ENCODE assay signal across 14 cellular contexts in the genomic region with DNA sequence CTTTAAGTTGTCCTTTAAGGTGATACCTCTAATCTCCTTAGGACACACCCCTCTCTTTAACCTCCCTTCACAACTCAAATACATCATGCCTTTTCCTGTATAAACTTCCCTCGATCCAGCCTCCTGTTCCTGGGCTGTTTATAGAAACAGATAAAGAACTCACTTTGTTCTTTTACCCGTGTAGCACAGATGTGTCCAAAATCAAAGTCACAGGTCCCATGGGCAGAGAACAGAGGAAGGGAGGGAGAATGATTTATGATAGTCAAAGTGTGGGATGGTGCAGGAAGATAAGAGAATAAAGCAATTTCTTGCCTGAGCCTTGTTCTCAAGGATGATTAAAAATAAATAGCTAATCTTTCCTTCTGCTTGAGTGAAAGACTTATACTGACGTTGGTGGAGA. TPM values are rescaled to one million over a fixed set of nuclear protein-coding genes. Genes with fewer than 3 reads are reported as not detected.
"Had no signal": no experiment of that assay in that cellular context is flagged by ENCODE, and none has a peak within 500 bp of the region (broad histone marks: within the 10 kb centered on the region; RNA-seq: fewer than 3 reads in every experiment).

No MANE protein-coding gene starts in this region.

- H3K27me3 ChIP-seq: suprapubic skin, upper lobe of left lung had no signal

- H3K4me3 Mint-ChIP-seq: activated naive CD4-positive, alpha-beta T cell treated with anti-CD3 and anti-CD28 coated beads for 36 hours; immature natural killer cell; memory B cell had no signal

- H3K9me3 Mint-ChIP-seq: activated naive CD4-positive, alpha-beta T cell treated with anti-CD3 and anti-CD28 coated beads for 36 hours; immature natural killer cell; memory B cell had no signal

- ATAC-seq: stimulated activated naive CD8-positive, alpha-beta T cell treated with anti-CD3 and anti-CD28 coated beads, Interleukin-15, Interleukin-2, amounts not matched to agents 100 U/mL and 50 U/mL, for 24 hours had no signal

- H3K9me3 ChIP-seq: suprapubic skin, upper lobe of left lung had no signal

- DNase-seq: activated CD4-positive, alpha-beta T cell treated with anti-CD3 and anti-CD28 coated beads for 4 hours; activated naive CD4-positive, alpha-beta T cell treated with anti-CD3 and anti-CD28 coated beads for 36 hours; caudate nucleus; cortex of kidney; effector CD8-positive, alpha-beta T cell; immature natural killer cell; stimulated activated CD4-positive, alpha-beta T cell treated with anti-CD3 and anti-CD28 coated beads, Interleukin-4, amount 100 ng/mL, for 1 hour; stimulated activated CD8-positive, alpha-beta memory T cell treated with anti-CD3 and anti-CD28 coated beads, Interleukin-4, amount 100 ng/mL, for 48 hours; stimulated activated naive CD8-positive, alpha-beta T cell treated with anti-CD3 and anti-CD28 coated beads, Interleukin-15, Interleukin-2, amounts not matched to agents 100 U/mL and 50 U/mL, for 24 hours; T-helper 1 cell; upper lobe of left lung had no signal

- H3K27ac Mint-ChIP-seq: activated naive CD4-positive, alpha-beta T cell treated with anti-CD3 and anti-CD28 coated beads for 36 hours; immature natural killer cell; memory B cell had no signal

- H3K4me3 ChIP-seq: suprapubic skin, upper lobe of left lung had no signal

- H3K4me1 Mint-ChIP-seq: immature natural killer cell, memory B cell had no signal

- H3K27ac ChIP-seq: suprapubic skin, upper lobe of left lung had no signal

- H3K36me3 Mint-ChIP-seq: immature natural killer cell, memory B cell had no signal

- H3K36me3 ChIP-seq: suprapubic skin, upper lobe of left lung had no signal

RNA-seq across cellular contexts. Expression of a gene that starts 50.3 kb away (rescaled TPM):
- total RNA-seq: activated naive CD4-positive, alpha-beta T cell treated with anti-CD3 and anti-CD28 coated beads for 36 hours; left cardiac atrium; suprapubic skin had no signal
- polyA plus RNA-seq: immature natural killer cell had no signal
